ENCODE assay signal across 22 cellular contexts in the genomic region with DNA sequence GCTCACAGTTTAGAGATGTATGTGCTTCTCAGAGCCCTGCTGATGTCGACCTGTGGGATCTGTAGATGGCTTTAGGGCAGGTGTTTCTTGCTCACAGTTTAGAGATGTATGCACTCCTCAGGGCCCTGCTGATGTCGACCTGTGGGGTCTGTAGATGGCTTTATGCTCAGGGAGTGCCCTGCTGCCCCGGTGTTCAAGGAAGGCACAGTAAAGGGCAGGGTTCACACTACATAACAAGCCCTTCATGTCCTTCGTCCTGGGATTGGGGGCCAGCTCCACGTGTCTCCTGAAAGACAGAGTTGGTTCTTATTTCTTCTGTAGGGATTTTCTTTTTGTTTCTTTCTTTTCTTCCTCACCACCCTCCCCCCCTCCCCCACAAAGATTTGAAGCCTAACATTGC.
"Had no signal": no experiment of that assay in that cellular context is flagged by ENCODE, and none has a peak within 500 bp of the region (broad histone marks: within the 10 kb centered on the region; RNA-seq: fewer than 3 reads in every experiment).

No MANE protein-coding gene starts in this region.

- ATAC-seq: HepG2, SK-N-SH treated with all-trans-retinoic acid at 6 μM for 48 hours had no signal

- DNase-seq: IMR-90, KG1, MG63, NCI-H1092, NCI-H1105 treated with DMSO at 0.1 percent for 48 hours, NCI-H1417 treated with DMSO at 0.1 percent for 48 hours, NCI-H146, NCI-H1694 treated with DMSO at 0.1 percent for 48 hours, NCI-H1930, NCI-H2081, NCI-H2107, NCI-H226, NCI-H446, NCI-H510A, NCI-H524 treated with DMSO at 0.1 percent for 48 hours, NCI-H69, NCI-H774, RPMI8226, SHP77 treated with DMSO at 0.1 percent for 48 hours, SJCRH30 had no signal
